21 cellular contexts compared by ENCODE assay signal in genomic region chr11:19176629-19177186, GRCh38. TPM values are rescaled to one million over a fixed set of nuclear protein-coding genes. Genes with fewer than 3 reads are reported as not detected.
DNase-seq lines count a peak whose midpoint lies in the region; ATAC-seq, FAIRE-seq and TF ChIP-seq lines count a peak whose summit lies in the region.
"Had no signal": no experiment of that assay in that cellular context is flagged by ENCODE, and none has a peak within 500 bp of the region (broad histone marks: within the 10 kb centered on the region; RNA-seq: fewer than 3 reads in every experiment).

No MANE protein-coding gene starts in this region.

- no TSS peak for BruUV-seq in endothelial cell of umbilical vein (replicated peaks; lab: Mats Ljungman, UMichigan)

- H3F3A ChIP-seq in Loucy (ENCODE audit: low read depth): no peaks in the 10 kb centered on the region

- no peaks in the 10 kb centered on the region for H3K79me2 ChIP-seq in Loucy (ENCODE audit: insufficient read depth, low read length)
- H3K79me2 ChIP-seq in endothelial cell of umbilical vein (ENCODE audit: control insufficient read depth, insufficient read depth, low read length): no peaks in the 10 kb centered on the region

- no peaks in the 10 kb centered on the region for H3K27me3 ChIP-seq in left ventricle myocardium inferior (ENCODE audit: low read depth)
- no peaks in the 10 kb centered on the region for H3K27me3 ChIP-seq in heart right ventricle
- H3K27me3 ChIP-seq in Loucy (ENCODE audit: insufficient read depth, low read length, poor library complexity, severe bottlenecking): no peaks in the 10 kb centered on the region
- H3K27me3 ChIP-seq in endothelial cell of umbilical vein (ENCODE audit: control insufficient read depth in 2 of 2, insufficient read depth in 2 of 2, low read length in 2 of 2): no peaks in the 10 kb centered on the region

- H3K9ac ChIP-seq in Loucy (ENCODE audit: low read depth, low read length, poor library complexity, severe bottlenecking): no peak overlapping the region
- H3K9ac ChIP-seq in endothelial cell of umbilical vein (replicated peaks; ENCODE audit: extremely low read depth, insufficient read depth, low read length): no peak overlapping the region

- H3K4me3 ChIP-seq in left ventricle myocardium inferior (no peak overlapping the region), heart right ventricle (no peak overlapping the region), Loucy (ENCODE audit: low read length, poor library complexity, severe bottlenecking) (no peak overlapping the region), endothelial cell of umbilical vein (replicated peaks in 1 of 3; ENCODE audit: insufficient read depth in 1 of 3, low read depth in 1 of 3, low read length in 3 of 3) (no peak overlapping the region)
- H3K4me3 ChIP-seq: A549 had no signal

- DNase-seq in left ventricle myocardium inferior (no peak), heart right ventricle (no peak), endothelial cell of umbilical vein (ENCODE audit: low read depth, low spot score) (no peak), DMS53 (lab: John Stamatoyannopoulos, UW) (no peak)
- DNase-seq in activated CD4-positive, alpha-beta T cell treated with anti-CD3 and anti-CD28 coated beads for 1 hour: no peak
- DNase-seq: CD8-positive, alpha-beta memory T cell; DMS 273 treated with DMSO at 0.1 percent for 48 hours; DMS79; GOT3; H9 had no signal

- H4K20me1 ChIP-seq in Loucy (ENCODE audit: insufficient read depth, low read length, poor library complexity, severe bottlenecking) (no peaks in the 10 kb centered on the region), endothelial cell of umbilical vein (replicated peaks; ENCODE audit: control insufficient read depth, extremely low read depth, insufficient read depth, low read length) (no peaks in the 10 kb centered on the region)

- WGBS in heart right ventricle, 2 donors: 34 to 44% methylated on average over 2 of the region's 2 CpGs

- H3K9me3 ChIP-seq in left ventricle myocardium inferior (replicated peaks) (no peaks in the 10 kb centered on the region), heart right ventricle (no peaks in the 10 kb centered on the region), Loucy (ENCODE audit: insufficient read depth, low read depth, low read length) (no peaks in the 10 kb centered on the region), endothelial cell of umbilical vein (replicated peaks; ENCODE audit: control insufficient read depth, insufficient read depth, low read length) (no peaks in the 10 kb centered on the region)
- H3K9me3 ChIP-seq: A549 had no signal

- H2AFZ ChIP-seq in Loucy (ENCODE audit: low read length) (no peak overlapping the region), endothelial cell of umbilical vein (ENCODE audit: low read depth, low read length) (no peak overlapping the region)

- dilution Hi-C loops in endothelial cell of umbilical vein (cut with MboI; ENCODE audit: extremely low pct_ligation_motif_present, low sequenced_read_pairs): no loop called here

- H3K9me1 ChIP-seq in endothelial cell of umbilical vein (replicated peaks; ENCODE audit: control insufficient read depth, extremely low read depth, insufficient read depth, low read length): no peaks in the 10 kb centered on the region

- peak overlapping the region; percentile 81 for H3K27ac ChIP-seq in left ventricle myocardium inferior (replicated peaks)
- peak overlapping the region in 2 of 10 donors; percentile 2 to 21 for H3K27ac ChIP-seq in heart right ventricle
- H3K27ac ChIP-seq in endothelial cell of umbilical vein (ENCODE audit: insufficient read depth, low read depth, low read length): no peak overlapping the region
- H3K27ac ChIP-seq: A549 had no signal

- H3K36me3 ChIP-seq in left ventricle myocardium inferior (peaks cover 8% of the 10 kb centered on the region), heart right ventricle (peaks cover 0 to 71% (median 3%) of the 10 kb centered on the region in 9 donors), Loucy (ENCODE audit: insufficient read depth, low read length) (peaks cover 22% of the 10 kb centered on the region; the same call in 1 of the 2 replicates), endothelial cell of umbilical vein (ENCODE audit: control insufficient read depth in 2 of 2, extremely low read depth in 1 of 2, insufficient read depth in 2 of 2, low read length in 2 of 2) (peaks cover 10 to 27% of the 10 kb centered on the region in 2 experiments)

- TF ChIP-seq POLR2A in endothelial cell of umbilical vein (IDR thresholded peaks at IDR 0.05; ENCODE audit: low read depth, low read length): no peak

- TF ChIP-seq CTCF in left ventricle myocardium inferior (IDR thresholded peaks at IDR 0.05; ENCODE audit: borderline replicate concordance) (no peak), heart right ventricle (IDR thresholded peaks at IDR 0.05) (no peak), Loucy (conservative IDR thresholded peaks at IDR 0.05; ENCODE audit: low read length) (no peak), endothelial cell of umbilical vein (IDR thresholded peaks at IDR 0.05; ENCODE audit: extremely low read depth in 1 of 2, insufficient read depth in 1 of 2, low read depth in 1 of 2, low read length in 2 of 2) (no peak)

- POLR2A ChIA-PET in endothelial cell of umbilical vein (lab: Charles Lee): no interaction called here

- CTCF ChIA-PET in endothelial cell of umbilical vein (lab: Charles Lee): interaction anchor here (3.6 kb wide), 1 partner anchor 100 kb away, joined by 15 read pairs; no protein-coding TSS in a partner anchor

- H3K9me2 ChIP-seq in Loucy (replicated peaks; ENCODE audit: low read depth, low read length): no peaks in the 10 kb centered on the region

- ATAC-seq in heart right ventricle (no peak), HG03354 (IDR thresholded peaks at IDR 0.05; ENCODE audit: poor library complexity, severe bottlenecking, unreplicated experiment) (no peak)
- ATAC-seq: A549 had no signal

- intact Hi-C loops in left ventricle myocardium inferior (cut with micrococcal nuclease) (no loop called here), heart right ventricle (cut with DNase I) (no loop called here), endothelial cell of umbilical vein (cut with micrococcal nuclease) (no loop called here)

- no peak for FAIRE-seq in endothelial cell of umbilical vein (lab: Jason Lieb, UNC)
- FAIRE-seq: A549, GM12891, GM19239 had no signal

- peaks cover 48% of the 10 kb centered on the region for H3K4me1 ChIP-seq in left ventricle myocardium inferior
- peaks cover 0 to 35% (median 8%) of the 10 kb centered on the region in 9 donors for H3K4me1 ChIP-seq in heart right ventricle
- peaks cover 29% of the 10 kb centered on the region for H3K4me1 ChIP-seq in Loucy (ENCODE audit: insufficient read depth, low read length, poor library complexity, severe bottlenecking)
- H3K4me1 ChIP-seq in endothelial cell of umbilical vein (ENCODE audit: control insufficient read depth, extremely low read depth, insufficient read depth, low read length): peaks cover 1% of the 10 kb centered on the region
- H3K4me1 ChIP-seq: A549 had no signal

- H3K4me2 ChIP-seq in Loucy (ENCODE audit: low read depth, low read length, poor library complexity, severe bottlenecking): peak overlapping the region; percentile 34
- no peak overlapping the region for H3K4me2 ChIP-seq in endothelial cell of umbilical vein (ENCODE audit: insufficient read depth, low read length)
- H3K4me2 ChIP-seq: A549 had no signal

TF ChIP-seq in endothelial cell of umbilical vein, 7 proteins besides CTCF, POLR2A, EP300 and RAD21:
- TF ChIP-seq GATA2 (IDR thresholded peaks at IDR 0.05; ENCODE audit: insufficient read depth, insufficient read length, low read depth, low read length) (peak; percentile 27), MYC (IDR thresholded peaks at IDR 0.05; ENCODE audit: low read depth, low read length) (no peak), JUN (IDR thresholded peaks at IDR 0.05; ENCODE audit: borderline replicate concordance, insufficient read depth, insufficient read length, low read depth) (no peak), EZH2 (IDR thresholded peaks at IDR 0.05; ENCODE audit: borderline replicate concordance, low read depth, low read length, severe bottlenecking) (no peak), POLR2AphosphoS5 (IDR thresholded peaks at IDR 0.05; ENCODE audit: insufficient read depth, low read depth, low read length) (no peak)

RNA-seq across cellular contexts. Expression of gene CSRP3, which starts 25.1 kb away (rescaled TPM):
- total RNA-seq in left ventricle myocardium inferior (2,290 TPM), heart right ventricle (1,000 to 10,000 TPM in 8 of 10 donors, 100 to 1,000 TPM in 2; 648 to 3,929 (median 2,797) TPM), endothelial cell of umbilical vein (not detected in 2 replicates)
- polyA plus RNA-seq in heart right ventricle (1,000 to 10,000 TPM in 1 of 2 donors, 100 to 1,000 TPM in 1; 534 to 1,893 TPM), endothelial cell of umbilical vein (not detected in 2 replicates)
- not detected in 2 replicates for polyA plus RNA-seq in endothelial cell of umbilical vein (2011; cell fraction: cytosol; rRNA removed)
- polyA plus RNA-seq in endothelial cell of umbilical vein (2011; cell fraction: nucleus; rRNA removed): not detected in 2 replicates
- not detected in 2 replicates for polyA plus RNA-seq in endothelial cell of umbilical vein (2012)
- polyA minus RNA-seq in endothelial cell of umbilical vein: not detected in 2 replicates
- not detected for polyA minus RNA-seq in endothelial cell of umbilical vein (2011; cell fraction: cytosol; rRNA and poly(A)+ RNA removed)
- not detected in 2 replicates for polyA minus RNA-seq in endothelial cell of umbilical vein (2011; cell fraction: nucleus; rRNA and poly(A)+ RNA removed)
- total RNA-seq: CD8-positive, alpha-beta memory T cell; G401; H9; HT1080 had no signal
- polyA plus RNA-seq: A549; AG04450; BJ; CD14-positive monocyte; CD8-positive, alpha-beta memory T cell; IgD-negative memory B cell had no signal

RNA-seq across cellular contexts. Expression of gene ZDHHC13, which starts 59.7 kb away (rescaled TPM):
- total RNA-seq in left ventricle myocardium inferior (8.0 TPM), heart right ventricle (1 to 10 TPM; 6.0 to 9.3 (median 6.8) TPM), endothelial cell of umbilical vein (50.1 and 52.9 TPM in 2 replicates)
- polyA plus RNA-seq in heart right ventricle (1 to 10 TPM; 8.0 to 9.4 TPM), endothelial cell of umbilical vein (32.4 and 37.4 TPM in 2 replicates)
- polyA plus RNA-seq in endothelial cell of umbilical vein (2011; cell fraction: cytosol; rRNA removed): 28.0 and 30.2 TPM in 2 replicates
- polyA plus RNA-seq in endothelial cell of umbilical vein (2011; cell fraction: nucleus; rRNA removed): 63.1 and 81.3 TPM in 2 replicates
- polyA plus RNA-seq in endothelial cell of umbilical vein (2012): 36.5 and 60.3 TPM in 2 replicates
- polyA minus RNA-seq in endothelial cell of umbilical vein: 46.4 and 55.8 TPM in 2 replicates
- 8.0 TPM for polyA minus RNA-seq in endothelial cell of umbilical vein (2011; cell fraction: cytosol; rRNA and poly(A)+ RNA removed)
- polyA minus RNA-seq in endothelial cell of umbilical vein (2011; cell fraction: nucleus; rRNA and poly(A)+ RNA removed): 42.3 and 83.4 TPM in 2 replicates

Comparison
In these comparisons a context has a peak if more than half of its experiments do, and no peak if none do; other contexts are left out.
1. RNA of gene CSRP3, which starts 25.1 kb away (total RNA-seq): 648 to 3,929 TPM in heart right ventricle and 2,290 TPM in left ventricle myocardium inferior (single experiment); not detected in endothelial cell of umbilical vein; every median in the first group is over 100 times any median in the second.